In the genomic region with DNA sequence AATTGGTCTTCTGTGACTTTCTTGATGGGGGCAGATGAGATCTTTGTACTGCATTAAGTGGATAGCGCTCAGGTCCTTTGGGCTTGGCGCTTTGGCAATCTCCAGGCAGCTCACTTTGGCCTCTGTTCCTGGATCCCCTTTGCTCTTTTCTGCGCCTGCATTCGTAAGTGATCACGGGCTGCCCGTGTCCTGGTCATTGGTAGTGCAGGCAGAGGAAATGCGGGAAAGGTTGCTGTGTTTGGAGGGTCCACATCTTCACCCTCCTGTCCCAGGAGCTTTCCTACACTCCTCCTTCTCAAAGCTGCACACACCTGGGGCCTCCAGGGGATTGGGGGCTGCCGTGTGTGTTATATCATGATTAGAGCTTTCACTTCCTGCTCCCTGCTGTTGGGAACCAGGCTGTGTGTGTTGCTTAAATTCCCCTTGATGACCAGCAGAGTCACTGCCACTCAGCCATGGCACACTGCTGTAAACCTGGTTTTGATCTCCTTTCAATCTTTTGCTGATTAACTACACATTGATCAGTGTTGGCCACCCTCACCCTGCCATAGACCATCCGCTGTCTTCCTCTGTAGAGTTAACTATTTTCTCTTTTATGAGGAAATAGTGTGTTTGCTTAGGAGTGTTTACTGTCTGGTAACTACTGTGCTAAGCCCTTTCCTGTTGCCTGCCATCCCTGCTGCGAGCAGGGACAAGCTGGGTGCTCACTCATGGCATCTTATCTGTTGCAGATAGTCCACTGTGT, we compare ENCODE assay signal across 10 cellular contexts. TPM values are rescaled to one million over a fixed set of nuclear protein-coding genes. Genes with fewer than 3 reads are reported as not detected.
A peak's percentile ranks its signal among the peaks of the same experiment; 100 is the strongest.
DNase-seq lines count a peak whose midpoint lies in the region; FAIRE-seq and TF ChIP-seq lines count a peak whose summit lies in the region.
"Had no signal": no experiment of that assay in that cellular context is flagged by ENCODE, and none has a peak within 500 bp of the region (broad histone marks: within the 10 kb centered on the region; RNA-seq: fewer than 3 reads in every experiment).

No MANE protein-coding gene starts in this region.

- H4K5ac ChIP-seq in H1 (ENCODE audit: insufficient read length, low read depth, low read length), result no peak overlapping the region

- in situ Hi-C loops in G401 (cut with HindIII; ENCODE audit: low sequenced_read_pairs), result no loop called here

- no peaks in the 10 kb centered on the region; the same call in 1 of the 2 replicates for H3K23me2 ChIP-seq in H1 (ENCODE audit: low read depth, low read length)

- peaks cover 35% of the 10 kb centered on the region for H3K4me1 Mint-ChIP-seq in activated naive CD4-positive, alpha-beta T cell treated with anti-CD3 and anti-CD28 coated beads, Interleukin-2, amount 50 U/mL, for 24 hours

- peaks cover 0 to 15% (median 6%) of the 10 kb centered on the region in 4 experiments; a peak in 4 of 8 replicates for H3K36me3 ChIP-seq in H1 (ENCODE audit: control insufficient read depth in 2 of 4, insufficient read depth in 4 of 4, low read length in 3 of 4)
- peaks cover 9% of the 10 kb centered on the region for H3K36me3 ChIP-seq in H7 (replicated peaks; ENCODE audit: control insufficient read depth, insufficient read depth, low read length)
- peaks cover 5 to 39% (median 33%) of the 10 kb centered on the region in 4 donors for H3K36me3 ChIP-seq in stomach

- no peak for TF ChIP-seq POLR2A in H1 (IDR thresholded peaks at IDR 0.05; ENCODE audit: control extremely low read depth in 1 of 2, low read depth in 2 of 2, low read length in 2 of 2)
- TF ChIP-seq POLR2A in stomach (IDR thresholded peaks at IDR 0.05), result no peak

- H3K27me3 ChIP-seq in H1 (replicated peaks in 1 of 4; ENCODE audit: control insufficient read depth in 3 of 4, extremely low read depth in 1 of 4, insufficient read depth in 3 of 4, low read length in 3 of 4) (no peaks in the 10 kb centered on the region; a peak in 2 of 7 replicates), H7 (ENCODE audit: control insufficient read depth, insufficient read depth, low read length) (no peaks in the 10 kb centered on the region), stomach (no peaks in the 10 kb centered on the region)

- no peak overlapping the region for H2BK120ac ChIP-seq in H1 (replicated peaks; ENCODE audit: low read depth, low read length)

- H3K18ac ChIP-seq in H1 (ENCODE audit: extremely low read depth, low read length), result no peak overlapping the region

- no peak overlapping the region for H2BK20ac ChIP-seq in H1 (ENCODE audit: low read length)

- H3K27ac ChIP-seq in H1 (ENCODE audit: low read depth, low read length) (no peak overlapping the region), stomach (peak overlapping the region in 1 of 5 donors; percentile 14)

- H3K79me1 ChIP-seq in H1 (ENCODE audit: low read depth, low read length), result peaks cover 3% of the 10 kb centered on the region; the same call in 1 of the 2 replicates

- H3K9me3 Mint-ChIP-seq in activated naive CD4-positive, alpha-beta T cell treated with anti-CD3 and anti-CD28 coated beads, Interleukin-2, amount 50 U/mL, for 24 hours, result no peaks in the 10 kb centered on the region

- H3K4me1 ChIP-seq in H1 (replicated peaks in 1 of 4; ENCODE audit: control insufficient read depth in 3 of 4, insufficient read depth in 4 of 4, low read length in 3 of 4) (peaks cover 0 to 5% (median 4%) of the 10 kb centered on the region in 4 experiments; a peak in 3 of 7 replicates), stomach (peaks cover 9 to 29% (median 24%) of the 10 kb centered on the region in 4 donors)

- TF ChIP-seq EP300 in H1 (IDR thresholded peaks at IDR 0.05; ENCODE audit: borderline replicate concordance in 1 of 2, low read depth in 2 of 2, low read length in 2 of 2) (no peak), stomach (IDR thresholded peaks at IDR 0.05) (no peak)

- H4K91ac ChIP-seq in H1 (replicated peaks; ENCODE audit: insufficient read length, low read length), result no peak overlapping the region

- intact Hi-C loops in stomach (cut with DNase I; ENCODE audit: low total_unique reads), result no loop called here

- WGBS in H1 (ENCODE audit: extremely low coverage in 1 of 2, insufficient coverage in 1 of 2, insufficient read length in 1 of 2, insufficient replicate concordance in 2 of 2, low coverage in 1 of 2, low lambda C conversion rate in 2 of 2, missing lambda C conversion rate in 1 of 2), 2 experiments, result 92% methylated on average over 10 of the region's 10 CpGs; no CpG with 5 or more reads in 1 of the 2 experiments
- WGBS in stomach, 5 donors, result 81 to 85% (median 82%) methylated on average over 10 of the region's 10 CpGs

- peak overlapping the region; percentile 18 for H3K27ac Mint-ChIP-seq in activated naive CD4-positive, alpha-beta T cell treated with anti-CD3 and anti-CD28 coated beads, Interleukin-2, amount 50 U/mL, for 24 hours

- FAIRE-seq in H1 (lab: Jason Lieb, UNC), result no peak

- no peaks in the 10 kb centered on the region for H3K79me2 ChIP-seq in H1 (ENCODE audit: control insufficient read depth in 1 of 2, insufficient read depth in 2 of 2, low read length in 2 of 2)

- TF ChIP-seq RAD21 in H1 (IDR thresholded peaks at IDR 0.05 in 1 of 2, conservative IDR thresholded peaks at IDR 0.05 in 1 of 2; ENCODE audit: low read depth in 2 of 2, low read length in 2 of 2), result no peak

- H2BK12ac ChIP-seq in H1 (ENCODE audit: low read depth, low read length), result no peak overlapping the region

- no peak overlapping the region for H3K4ac ChIP-seq in H1 (replicated peaks; ENCODE audit: insufficient read length, low read depth, low read length)

- H3K56ac ChIP-seq in H1 (replicated peaks; ENCODE audit: insufficient read length, low read depth, low read length), result no peak overlapping the region

- no peak overlapping the region for H2AFZ ChIP-seq in H1 (ENCODE audit: low read length)

- H3K4me3 ChIP-seq in H1 (ENCODE audit: extremely low read depth in 1 of 4, insufficient read depth in 2 of 4, low read depth in 3 of 4, low read length in 4 of 4), result no peak overlapping the region
- no peak overlapping the region for H3K4me3 ChIP-seq in H7 (ENCODE audit: insufficient read depth, low read depth, low read length)
- H3K4me3 ChIP-seq in stomach, result no peak overlapping the region

- POLR2A ChIA-PET in H1 (lab: Charles Lee; ENCODE audit: partially characterized antibody), result interaction anchor here (1.1 to 15.7 kb wide), 7 partner anchors 9 to 24 kb away, joined by 3 to 285 read pairs (median 6); partner anchors contain the start of genes RALGAPB and SNHG17

- H2BK5ac ChIP-seq in H1 (ENCODE audit: low read depth, low read length), result no peak overlapping the region; the same call in none of the 2 replicates

- H3K4me3 Mint-ChIP-seq in activated naive CD4-positive, alpha-beta T cell treated with anti-CD3 and anti-CD28 coated beads, Interleukin-2, amount 50 U/mL, for 24 hours, result peak overlapping the region; percentile 87

- no peak overlapping the region for H2BK15ac ChIP-seq in H1 (ENCODE audit: low read length)

- DNase-seq in activated naive CD4-positive, alpha-beta T cell (lab: John Stamatoyannopoulos, UW), result no peak
- peak; percentile 48 for DNase-seq in NOMO-1 treated with dmso at 0.1 percent for 144 hours (lab: John Stamatoyannopoulos, UW; ENCODE audit: unreplicated experiment)
- DNase-seq in H1 (ENCODE audit: low read depth in 1 of 2, low spot score in 2 of 2), result no peak
- no peak for DNase-seq in C1 segment of cervical spinal cord (lab: John Stamatoyannopoulos, UW)
- no peak for DNase-seq in G401 (ENCODE audit: low spot score)
- DNase-seq in H7, result no peak
- no peak for DNase-seq in stomach
- DNase-seq: DMS79, left cardiac atrium had no signal

- H4K20me1 ChIP-seq in H1 (replicated peaks in 1 of 2; ENCODE audit: control insufficient read depth in 1 of 2, insufficient read depth in 2 of 2, low read length in 2 of 2), result no peaks in the 10 kb centered on the region

- peak overlapping the region; percentile 54 to 93; a peak in 2 of 4 replicates for H3K4me2 ChIP-seq in H1 (ENCODE audit: insufficient read depth in 1 of 2, low read depth in 2 of 2, low read length in 2 of 2)

- H3K36me3 Mint-ChIP-seq in activated naive CD4-positive, alpha-beta T cell treated with anti-CD3 and anti-CD28 coated beads, Interleukin-2, amount 50 U/mL, for 24 hours, result peaks cover 19% of the 10 kb centered on the region

- no peaks in the 10 kb centered on the region for H3K27me3 Mint-ChIP-seq in activated naive CD4-positive, alpha-beta T cell treated with anti-CD3 and anti-CD28 coated beads, Interleukin-2, amount 50 U/mL, for 24 hours

- H3K14ac ChIP-seq in H1 (ENCODE audit: insufficient read length), result no peak overlapping the region

- no peak overlapping the region for H2AK5ac ChIP-seq in H1 (ENCODE audit: low read depth, low read length)

- no peaks in the 10 kb centered on the region for H3K9me3 ChIP-seq in H1 (ENCODE audit: insufficient read depth in 2 of 2, low read depth in 1 of 2, low read length in 1 of 2)
- H3K9me3 ChIP-seq in stomach, result no peaks in the 10 kb centered on the region

- TF ChIP-seq CTCF in H1 (IDR thresholded peaks at IDR 0.05; ENCODE audit: control extremely low read depth in 1 of 3, insufficient read depth in 1 of 3, low read depth in 1 of 3, low read length in 3 of 3) (no peak), stomach (IDR thresholded peaks at IDR 0.05) (no peak)

- H3K23ac ChIP-seq in H1 (ENCODE audit: insufficient read length), result no peak overlapping the region

- CTCF ChIA-PET in H1 (lab: Charles Lee; ENCODE audit: partially characterized antibody), result interaction anchor here (0.6 to 5.9 kb wide), 14 partner anchors 10 to 1253 kb away, joined by 3 to 85 read pairs (median 4); partner anchors contain the start of genes RALGAPB and SNHG17

- H4K8ac ChIP-seq in H1 (ENCODE audit: extremely low read depth, insufficient read depth, low read length), result no peak overlapping the region

- H3K9ac ChIP-seq in H1 (replicated peaks in 1 of 4; ENCODE audit: extremely low read depth in 1 of 4, low read depth in 3 of 4, low read length in 3 of 4), result peak overlapping the region in 1 of 4 experiments; percentile 34; a peak in 1 of 7 replicates

RNA-seq across cellular contexts. Expression of gene SNHG17, which starts 13.0 kb away (rescaled TPM):
- total RNA-seq in H1 (2021; fragmentation: NEBNext Ultra II Directional; extraction: Animal tissue kit (Norgen Biotek cat#: 25700)), result 59.8 and 63.1 TPM in 2 replicates
- polyA plus RNA-seq in H1 (2011; rRNA removed) (59.4 and 74.4 TPM in 2 replicates), stomach (10 to 100 TPM; 24.5 to 43.7 (median 34.7) TPM)
- 64.2 TPM for polyA plus RNA-seq in H1 (2011; cell fraction: cytosol; rRNA removed)
- polyA plus RNA-seq in H1 (2011; cell fraction: nucleus; rRNA removed), result 124 TPM
- 52.5 to 70.9 TPM (median 66.4 TPM) in 4 replicates for polyA plus RNA-seq in H1 (2012, experiment 1 of 2)
- 64.6 TPM for polyA plus RNA-seq in H1 (2012, experiment 2 of 2)
- 64.7 TPM for polyA plus RNA-seq in H1 (2013, experiment 1 of 2)
- 63.4 TPM for polyA plus RNA-seq in H1 (2013, experiment 2 of 2)
- 38.6 and 54.0 TPM in 2 replicates for polyA minus RNA-seq in H1 (2011; rRNA and poly(A)+ RNA removed)
- 35.5 TPM for polyA minus RNA-seq in H1 (2011; cell fraction: cytosol; rRNA and poly(A)+ RNA removed)
- 66.0 TPM for polyA minus RNA-seq in H1 (2011; cell fraction: nucleus; rRNA and poly(A)+ RNA removed)
- 64.7 and 97.1 TPM in 2 replicates for total RNA-seq in G401 (2014; rRNA removed; shearing (Covaris generic))
- total RNA-seq in H7 (2014; rRNA removed; shearing (Covaris generic)), result 44.2 and 45.6 TPM in 2 replicates
- 10 to 100 TPM; 11.0 to 55.2 (median 23.9) TPM for total RNA-seq in stomach

RNA-seq across cellular contexts. Expression of gene RALGAPB, which starts 24.5 kb away (rescaled TPM):
- 33.8 and 35.1 TPM in 2 replicates for total RNA-seq in H1 (2021; fragmentation: NEBNext Ultra II Directional; extraction: Animal tissue kit (Norgen Biotek cat#: 25700))
- polyA plus RNA-seq in H1 (2011; rRNA removed) (9.2 and 10.6 TPM in 2 replicates), stomach (1 to 10 TPM; 5.4 to 7.6 (median 6.7) TPM)
- 11.4 TPM for polyA plus RNA-seq in H1 (2011; cell fraction: cytosol; rRNA removed)
- polyA plus RNA-seq in H1 (2011; cell fraction: nucleus; rRNA removed), result 14.1 TPM
- polyA plus RNA-seq in H1 (2012, experiment 1 of 2), result 13.1 to 23.1 TPM (median 17.6 TPM) in 4 replicates
- 1.3 TPM for polyA plus RNA-seq in H1 (2012, experiment 2 of 2)
- 15.9 TPM for polyA plus RNA-seq in H1 (2013, experiment 1 of 2)
- polyA plus RNA-seq in H1 (2013, experiment 2 of 2), result 14.4 TPM
- polyA minus RNA-seq in H1 (2011; rRNA and poly(A)+ RNA removed), result 38.8 and 46.1 TPM in 2 replicates
- 21.9 TPM for polyA minus RNA-seq in H1 (2011; cell fraction: cytosol; rRNA and poly(A)+ RNA removed)
- 55.1 TPM for polyA minus RNA-seq in H1 (2011; cell fraction: nucleus; rRNA and poly(A)+ RNA removed)
- 4.9 and 8.7 TPM in 2 replicates for total RNA-seq in G401 (2014; rRNA removed; shearing (Covaris generic))
- 17.5 and 23.9 TPM in 2 replicates for total RNA-seq in H7 (2014; rRNA removed; shearing (Covaris generic))
- total RNA-seq in stomach, result 10 to 100 TPM; 26.9 to 57.5 (median 50.2) TPM
